Comparison of ENCODE assay signal across 1 cellular context in genomic region chr10:101018600-101019439, GRCh38.
TF ChIP-seq lines count a peak whose summit lies in the region.

No MANE protein-coding gene starts in this region.

TF ChIP-seq in HepG2, 621 proteins besides CTCF, POLR2A, EP300 and RAD21 (continued from another document and continues in another):
- 0 out of 2 replicates have a peak, but pooled peaks have one; percentile 23 for TF ChIP-seq ZBED4 (CRISPR knock-in tag; IDR thresholded peaks at IDR 0.05; ENCODE audit: borderline replicate concordance)
- TF ChIP-seq ZNF550 (CRISPR knock-in tag; IDR thresholded peaks at IDR 0.05; ENCODE audit: borderline replicate concordance) = no peak
- no peak for TF ChIP-seq ETV6 (CRISPR knock-in tag; conservative IDR thresholded peaks at IDR 0.05)
- peak; percentile 46 for TF ChIP-seq HNRNPLL (IDR thresholded peaks at IDR 0.05; ENCODE audit: low read depth, low read length, poor library complexity, severe bottlenecking)
- peak; percentile 58 for TF ChIP-seq SAP130 (CRISPR knock-in tag; IDR thresholded peaks at IDR 0.05; ENCODE audit: low read depth)
- peak; percentile 50 for TF ChIP-seq TEAD3 (CRISPR knock-in tag; optimal IDR thresholded peaks at IDR 0.05; ENCODE audit: borderline replicate concordance)
- no peak for TF ChIP-seq ZNF276 (CRISPR knock-in tag; IDR thresholded peaks at IDR 0.05; ENCODE audit: low read depth)
- TF ChIP-seq TCF12 (IDR thresholded peaks at IDR 0.05) = no peak
- TF ChIP-seq TCF12 (CRISPR knock-in tag; IDR thresholded peaks at IDR 0.05) = peak; percentile 58; the same call in 1 of the 2 replicates
- peak; percentile 76 for TF ChIP-seq ZFX (CRISPR knock-in tag; IDR thresholded peaks at IDR 0.05; ENCODE audit: low read depth)
- no peak for TF ChIP-seq PITX1 (CRISPR knock-in tag; IDR thresholded peaks at IDR 0.05)
- peak; percentile 94; the same call in 1 of the 2 replicates for TF ChIP-seq ZNF567 (CRISPR knock-in tag; IDR thresholded peaks at IDR 0.05; ENCODE audit: borderline replicate concordance)
- TF ChIP-seq ZFYVE20 (CRISPR knock-in tag; IDR thresholded peaks at IDR 0.05; ENCODE audit: borderline replicate concordance, low read depth) = no peak
- TF ChIP-seq ZNF512 (CRISPR knock-in tag; IDR thresholded peaks at IDR 0.05) = peak; percentile 51; the same call in 1 of the 2 replicates
- TF ChIP-seq ZNF207 (IDR thresholded peaks at IDR 0.05; ENCODE audit: borderline replicate concordance) = no peak
- no peak for TF ChIP-seq FOXP1 (IDR thresholded peaks at IDR 0.05)
- TF ChIP-seq FOXP1 (CRISPR knock-in tag; IDR thresholded peaks at IDR 0.05) = no peak
- TF ChIP-seq AFF4 (CRISPR knock-in tag; IDR thresholded peaks at IDR 0.05) = no peak
- TF ChIP-seq ARNTL (CRISPR knock-in tag; IDR thresholded peaks at IDR 0.05) = no peak
- TF ChIP-seq SATB2 (CRISPR knock-in tag; IDR thresholded peaks at IDR 0.05) = no peak
- no peak for TF ChIP-seq ZNF891 (CRISPR knock-in tag; IDR thresholded peaks at IDR 0.05)
- TF ChIP-seq CSRNP1 (CRISPR knock-in tag; IDR thresholded peaks at IDR 0.05) = peak; percentile 75; the same call in 1 of the 2 replicates
- peak; percentile 65 for TF ChIP-seq ZNF768 (CRISPR knock-in tag; IDR thresholded peaks at IDR 0.05)
- peak; percentile 90 for TF ChIP-seq ZNF558 (CRISPR knock-in tag; IDR thresholded peaks at IDR 0.05; ENCODE audit: borderline replicate concordance)
- TF ChIP-seq ZNF337 (CRISPR knock-in tag; IDR thresholded peaks at IDR 0.05; ENCODE audit: borderline replicate concordance, low read depth) = no peak
- TF ChIP-seq TAF15 (IDR thresholded peaks at IDR 0.05; ENCODE audit: low read depth, low read length, poor library complexity, severe bottlenecking) = peak; percentile 50
- no peak for TF ChIP-seq ZNF414 (CRISPR knock-in tag; IDR thresholded peaks at IDR 0.05)
- no peak for TF ChIP-seq ZNF629 (CRISPR knock-in tag; conservative IDR thresholded peaks at IDR 0.05)
- peak; percentile 93 for TF ChIP-seq ZNF687 (CRISPR knock-in tag; IDR thresholded peaks at IDR 0.05)
- TF ChIP-seq ZNF274 (CRISPR knock-in tag; IDR thresholded peaks at IDR 0.05) = no peak
- TF ChIP-seq ZNF605 (CRISPR knock-in tag; IDR thresholded peaks at IDR 0.05) = peak; percentile 36; the same call in 1 of the 2 replicates
- no peak for TF ChIP-seq REST (IDR thresholded peaks at IDR 0.05; ENCODE audit: borderline replicate concordance in 1 of 2, low read depth in 1 of 2, low read length in 2 of 2)
